15 cellular contexts compared by ENCODE assay signal in genomic region chr1:70140894-70141293, GRCh38.
A peak's percentile ranks its signal among the peaks of the same experiment; 100 is the strongest.
DNase-seq lines count a peak whose midpoint lies in the region; ATAC-seq, FAIRE-seq and TF ChIP-seq lines count a peak whose summit lies in the region.
"Had no signal": no experiment of that assay in that cellular context is flagged by ENCODE, and none has a peak within 500 bp of the region (broad histone marks: within the 10 kb centered on the region; RNA-seq: fewer than 3 reads in every experiment).

No MANE protein-coding gene starts in this region.

- intact Hi-C loops in upper lobe of right lung (cut with DNase I), result no loop called here

- H3K9me3 ChIP-seq in upper lobe of right lung, result no peaks in the 10 kb centered on the region
- H3K9me3 ChIP-seq: sigmoid colon had no signal

- FAIRE-seq in bronchial epithelial cell (lab: Jason Lieb, UNC), result no peak
- FAIRE-seq: HTR-8/SVneo had no signal

- in situ Hi-C loops in G401 (cut with HindIII; ENCODE audit: low sequenced_read_pairs), result loop anchor here (25.0 kb wide), 1 partner anchor 371 kb away; no protein-coding TSS in a partner anchor

- DNase-seq in M059J (ENCODE audit: low read depth) (peak; percentile 40), bronchial epithelial cell (ENCODE audit: low read depth) (peak; percentile 13), iris pigment epithelial cell (ENCODE audit: low read depth) (peak; percentile 18), upper lobe of right lung (no peak), G401 (ENCODE audit: low spot score) (no peak), NCI-H2081 (lab: John Stamatoyannopoulos, UW) (no peak)
- DNase-seq: activated T-cell treated with anti-CD3 and anti-CD28 coated beads, Interleukin-2, amount 50 U/mL, for 1 hour; CD4-positive, alpha-beta T cell; hypothalamus; naive thymus-derived CD8-positive, alpha-beta T cell; NCI-H345; sigmoid colon; stimulated activated naive CD4-positive, alpha-beta T cell treated with Interleukin-2 at 50 U/mL for 16 hours had no signal

- ATAC-seq in upper lobe of right lung, result no peak
- ATAC-seq in HG02885 (IDR thresholded peaks at IDR 0.05; ENCODE audit: poor library complexity, unreplicated experiment), result no peak
- ATAC-seq: naive thymus-derived CD8-positive, alpha-beta T cell had no signal

- H3K4me1 ChIP-seq in upper lobe of right lung, result peaks cover 13% of the 10 kb centered on the region

- H3K27me3 ChIP-seq in bronchial epithelial cell (ENCODE audit: control insufficient read depth, insufficient read depth, low read length), result no peaks in the 10 kb centered on the region
- no peaks in the 10 kb centered on the region for H3K27me3 ChIP-seq in upper lobe of right lung
- H3K27me3 ChIP-seq: sigmoid colon had no signal

- peak overlapping the region; percentile 31 for H3K27ac ChIP-seq in upper lobe of right lung

- H3K36me3 ChIP-seq in bronchial epithelial cell (ENCODE audit: control insufficient read depth, insufficient read depth, low read length), result no peaks in the 10 kb centered on the region
- H3K36me3 ChIP-seq in upper lobe of right lung, result peaks cover 6% of the 10 kb centered on the region

- no peak overlapping the region for H3K4me3 ChIP-seq in bronchial epithelial cell (ENCODE audit: low read depth, low read length)
- no peak overlapping the region for H3K4me3 ChIP-seq in upper lobe of right lung
- H3K4me3 ChIP-seq: sigmoid colon had no signal

- TF ChIP-seq CTCF in bronchial epithelial cell (IDR thresholded peaks at IDR 0.05; ENCODE audit: insufficient read depth, low read length, severe bottlenecking) (no peak), upper lobe of right lung (IDR thresholded peaks at IDR 0.05) (no peak)

Comparison
In these comparisons a context has a peak if more than half of its experiments do, and no peak if none do; other contexts are left out.
1. DNase-seq: peak in M059J (single experiment), bronchial epithelial cell (single experiment) and iris pigment epithelial cell (single experiment); none in upper lobe of right lung (single experiment), G401 (single experiment) and NCI-H2081 (0 of 2).